Comparison of ENCODE assay signal across 1 cellular context in the genomic region with DNA sequence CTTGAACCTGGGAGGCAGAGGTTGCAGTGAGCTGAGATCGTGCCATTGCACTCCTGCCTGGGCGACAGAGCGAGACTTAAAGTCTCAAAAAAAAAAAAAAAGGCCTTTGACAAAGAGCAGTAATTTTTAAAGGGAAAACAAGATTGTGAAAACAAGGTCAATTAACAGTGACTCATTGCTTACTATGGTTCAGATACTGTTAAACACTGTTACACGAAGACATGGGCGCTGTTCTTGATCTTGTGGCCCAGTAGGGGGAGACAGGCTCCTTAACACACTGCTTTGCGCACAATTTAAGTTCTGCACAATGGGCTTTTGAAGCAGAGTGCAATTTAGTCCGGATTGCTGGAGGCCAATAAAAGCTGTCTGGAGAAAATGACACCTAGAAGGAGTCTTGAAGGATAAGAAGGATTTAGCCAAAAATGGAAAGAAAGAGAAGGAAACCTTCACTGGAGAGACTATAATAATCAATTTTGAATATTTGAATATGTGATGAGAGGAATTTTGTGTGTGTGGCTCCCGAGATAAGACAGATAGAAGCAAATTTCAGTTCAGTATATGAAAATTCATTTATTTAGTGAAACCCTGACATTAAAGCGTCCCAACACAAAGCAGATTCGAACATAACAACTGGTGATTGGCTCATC.
TF ChIP-seq lines count a peak whose summit lies in the region.

No MANE protein-coding gene starts in this region.

TF ChIP-seq in K562, 482 proteins besides CTCF, POLR2A, EP300 and RAD21 (continued from another document and continues in another):
- TF ChIP-seq, protein P1, sequence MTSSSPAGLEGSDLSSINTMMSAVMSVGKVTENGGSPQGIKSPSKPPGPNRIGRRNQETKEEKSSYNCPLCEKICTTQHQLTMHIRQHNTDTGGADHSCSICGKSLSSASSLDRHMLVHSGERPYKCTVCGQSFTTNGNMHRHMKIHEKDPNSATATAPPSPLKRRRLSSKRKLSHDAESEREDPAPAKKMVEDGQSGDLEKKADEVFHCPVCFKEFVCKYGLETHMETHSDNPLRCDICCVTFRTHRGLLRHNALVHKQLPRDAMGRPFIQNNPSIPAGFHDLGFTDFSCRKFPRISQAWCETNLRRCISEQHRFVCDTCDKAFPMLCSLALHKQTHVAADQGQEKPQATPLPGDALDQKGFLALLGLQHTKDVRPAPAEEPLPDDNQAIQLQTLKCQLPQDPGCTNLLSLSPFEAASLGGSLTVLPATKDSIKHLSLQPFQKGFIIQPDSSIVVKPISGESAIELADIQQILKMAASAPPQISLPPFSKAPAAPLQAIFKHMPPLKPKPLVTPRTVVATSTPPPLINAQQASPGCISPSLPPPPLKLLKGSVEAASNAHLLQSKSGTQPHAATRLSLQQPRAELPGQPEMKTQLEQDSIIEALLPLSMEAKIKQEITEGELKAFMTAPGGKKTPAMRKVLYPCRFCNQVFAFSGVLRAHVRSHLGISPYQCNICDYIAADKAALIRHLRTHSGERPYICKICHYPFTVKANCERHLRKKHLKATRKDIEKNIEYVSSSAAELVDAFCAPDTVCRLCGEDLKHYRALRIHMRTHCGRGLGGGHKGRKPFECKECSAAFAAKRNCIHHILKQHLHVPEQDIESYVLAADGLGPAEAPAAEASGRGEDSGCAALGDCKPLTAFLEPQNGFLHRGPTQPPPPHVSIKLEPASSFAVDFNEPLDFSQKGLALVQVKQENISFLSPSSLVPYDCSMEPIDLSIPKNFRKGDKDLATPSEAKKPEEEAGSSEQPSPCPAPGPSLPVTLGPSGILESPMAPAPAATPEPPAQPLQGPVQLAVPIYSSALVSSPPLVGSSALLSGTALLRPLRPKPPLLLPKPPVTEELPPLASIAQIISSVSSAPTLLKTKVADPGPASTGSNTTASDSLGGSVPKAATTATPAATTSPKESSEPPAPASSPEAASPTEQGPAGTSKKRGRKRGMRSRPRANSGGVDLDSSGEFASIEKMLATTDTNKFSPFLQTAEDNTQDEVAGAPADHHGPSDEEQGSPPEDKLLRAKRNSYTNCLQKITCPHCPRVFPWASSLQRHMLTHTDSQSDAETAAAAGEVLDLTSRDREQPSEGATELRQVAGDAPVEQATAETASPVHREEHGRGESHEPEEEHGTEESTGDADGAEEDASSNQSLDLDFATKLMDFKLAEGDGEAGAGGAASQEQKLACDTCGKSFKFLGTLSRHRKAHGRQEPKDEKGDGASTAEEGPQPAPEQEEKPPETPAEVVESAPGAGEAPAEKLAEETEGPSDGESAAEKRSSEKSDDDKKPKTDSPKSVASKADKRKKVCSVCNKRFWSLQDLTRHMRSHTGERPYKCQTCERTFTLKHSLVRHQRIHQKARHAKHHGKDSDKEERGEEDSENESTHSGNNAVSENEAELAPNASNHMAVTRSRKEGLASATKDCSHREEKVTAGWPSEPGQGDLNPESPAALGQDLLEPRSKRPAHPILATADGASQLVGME (CRISPR knock-in tag; IDR thresholded peaks at IDR 0.05) = no peak
- TF ChIP-seq TCF7L2 (IDR thresholded peaks at IDR 0.05; ENCODE audit: low read depth, low read length) (no peak), NCOA2 (IDR thresholded peaks at IDR 0.05; ENCODE audit: partially characterized antibody in 2 of 2) (no peak), SNIP1 (IDR thresholded peaks at IDR 0.05; ENCODE audit: low read depth) (no peak), CEBPB (tag; IDR thresholded peaks at IDR 0.05) (0 out of 2 replicates have a peak, but pooled peaks have one; percentile 19), SREBF1 (IDR thresholded peaks at IDR 0.05; ENCODE audit: borderline replicate concordance, low read depth, low read length) (no peak), ZZZ3 (IDR thresholded peaks at IDR 0.05) (no peak), RBM39 (optimal IDR thresholded peaks at IDR 0.05; ENCODE audit: low read depth, low read length) (no peak), DNMT1 (IDR thresholded peaks at IDR 0.05) (no peak), PTBP1 (IDR thresholded peaks at IDR 0.05; ENCODE audit: low read depth, low read length) (no peak), ZNF24 (IDR thresholded peaks at IDR 0.05) (no peak), ZNF551 (CRISPR knock-in tag; IDR thresholded peaks at IDR 0.05) (no peak), ZNF695 (CRISPR knock-in tag; IDR thresholded peaks at IDR 0.05) (no peak), NFE2L1 (tag; IDR thresholded peaks at IDR 0.05; ENCODE audit: borderline replicate concordance, low read depth) (no peak), STAT5A (IDR thresholded peaks at IDR 0.05; ENCODE audit: borderline replicate concordance, low read length) (0 out of 2 replicates have a peak, but pooled peaks have one; percentile 7), MAZ (CRISPR knock-in tag; conservative IDR thresholded peaks at IDR 0.05 in 1 of 2, IDR thresholded peaks at IDR 0.05 in 1 of 2) (peak in 1 of 2 experiments; percentile 56; a peak in 1 of 4 replicates), BMI1 (IDR thresholded peaks at IDR 0.05; ENCODE audit: low read length) (no peak), HMG20B (CRISPR knock-in tag; IDR thresholded peaks at IDR 0.05) (no peak), NR3C1 (CRISPR knock-in tag; IDR thresholded peaks at IDR 0.05) (no peak), CHD4 (IDR thresholded peaks at IDR 0.05; ENCODE audit: insufficient read depth, insufficient replicate concordance, low read depth, low read length, poor library complexity, severe bottlenecking) (no peak), ZBED1 (IDR thresholded peaks at IDR 0.05) (no peak), CBX8 (IDR thresholded peaks at IDR 0.05; ENCODE audit: borderline replicate concordance, extremely low read depth, low read depth, low read length, poor library complexity, severe bottlenecking) (no peak), BRD4 (IDR thresholded peaks at IDR 0.05) (no peak), HDAC1 (IDR thresholded peaks at IDR 0.05) (no peak), CC2D1A (IDR thresholded peaks at IDR 0.05) (peak; percentile 64), TRIM24 (IDR thresholded peaks at IDR 0.05) (0 out of 4 replicates have a peak, but pooled peaks have one; percentile 11 to 19), CEBPG (CRISPR knock-in tag; IDR thresholded peaks at IDR 0.05) (peak; percentile 43; the same call in 1 of the 2 replicates), CEBPG (tag; conservative IDR thresholded peaks at IDR 0.05 in 1 of 2, IDR thresholded peaks at IDR 0.05 in 1 of 2) (no peak), SMARCA4 (IDR thresholded peaks at IDR 0.05) (no peak), BRF1 (IDR thresholded peaks at IDR 0.05; ENCODE audit: borderline replicate concordance, extremely low read depth, insufficient read length) (no peak), GABPB1 (CRISPR knock-in tag; IDR thresholded peaks at IDR 0.05) (no peak), FOXP1 (CRISPR knock-in tag; IDR thresholded peaks at IDR 0.05) (peak; percentile 74; the same call in 1 of the 2 replicates), ZNF143 (CRISPR knock-in tag; IDR thresholded peaks at IDR 0.05) (no peak), NCOA6 (IDR thresholded peaks at IDR 0.05) (no peak), KLF13 (tag; IDR thresholded peaks at IDR 0.05; ENCODE audit: borderline replicate concordance, low read depth) (no peak)
- TF ChIP-seq, protein P2, sequence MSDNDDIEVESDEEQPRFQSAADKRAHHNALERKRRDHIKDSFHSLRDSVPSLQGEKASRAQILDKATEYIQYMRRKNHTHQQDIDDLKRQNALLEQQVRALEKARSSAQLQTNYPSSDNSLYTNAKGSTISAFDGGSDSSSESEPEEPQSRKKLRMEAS (CRISPR knock-in tag; IDR thresholded peaks at IDR 0.05) = no peak
- TF ChIP-seq, protein P3, sequence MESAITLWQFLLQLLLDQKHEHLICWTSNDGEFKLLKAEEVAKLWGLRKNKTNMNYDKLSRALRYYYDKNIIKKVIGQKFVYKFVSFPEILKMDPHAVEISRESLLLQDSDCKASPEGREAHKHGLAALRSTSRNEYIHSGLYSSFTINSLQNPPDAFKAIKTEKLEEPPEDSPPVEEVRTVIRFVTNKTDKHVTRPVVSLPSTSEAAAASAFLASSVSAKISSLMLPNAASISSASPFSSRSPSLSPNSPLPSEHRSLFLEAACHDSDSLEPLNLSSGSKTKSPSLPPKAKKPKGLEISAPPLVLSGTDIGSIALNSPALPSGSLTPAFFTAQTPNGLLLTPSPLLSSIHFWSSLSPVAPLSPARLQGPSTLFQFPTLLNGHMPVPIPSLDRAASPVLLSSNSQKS (CRISPR knock-in tag; IDR thresholded peaks at IDR 0.05) = no peak
- TF ChIP-seq, protein P4, sequence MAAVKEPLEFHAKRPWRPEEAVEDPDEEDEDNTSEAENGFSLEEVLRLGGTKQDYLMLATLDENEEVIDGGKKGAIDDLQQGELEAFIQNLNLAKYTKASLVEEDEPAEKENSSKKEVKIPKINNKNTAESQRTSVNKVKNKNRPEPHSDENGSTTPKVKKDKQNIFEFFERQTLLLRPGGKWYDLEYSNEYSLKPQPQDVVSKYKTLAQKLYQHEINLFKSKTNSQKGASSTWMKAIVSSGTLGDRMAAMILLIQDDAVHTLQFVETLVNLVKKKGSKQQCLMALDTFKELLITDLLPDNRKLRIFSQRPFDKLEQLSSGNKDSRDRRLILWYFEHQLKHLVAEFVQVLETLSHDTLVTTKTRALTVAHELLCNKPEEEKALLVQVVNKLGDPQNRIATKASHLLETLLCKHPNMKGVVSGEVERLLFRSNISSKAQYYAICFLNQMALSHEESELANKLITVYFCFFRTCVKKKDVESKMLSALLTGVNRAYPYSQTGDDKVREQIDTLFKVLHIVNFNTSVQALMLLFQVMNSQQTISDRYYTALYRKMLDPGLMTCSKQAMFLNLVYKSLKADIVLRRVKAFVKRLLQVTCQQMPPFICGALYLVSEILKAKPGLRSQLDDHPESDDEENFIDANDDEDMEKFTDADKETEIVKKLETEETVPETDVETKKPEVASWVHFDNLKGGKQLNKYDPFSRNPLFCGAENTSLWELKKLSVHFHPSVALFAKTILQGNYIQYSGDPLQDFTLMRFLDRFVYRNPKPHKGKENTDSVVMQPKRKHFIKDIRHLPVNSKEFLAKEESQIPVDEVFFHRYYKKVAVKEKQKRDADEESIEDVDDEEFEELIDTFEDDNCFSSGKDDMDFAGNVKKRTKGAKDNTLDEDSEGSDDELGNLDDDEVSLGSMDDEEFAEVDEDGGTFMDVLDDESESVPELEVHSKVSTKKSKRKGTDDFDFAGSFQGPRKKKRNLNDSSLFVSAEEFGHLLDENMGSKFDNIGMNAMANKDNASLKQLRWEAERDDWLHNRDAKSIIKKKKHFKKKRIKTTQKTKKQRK (IDR thresholded peaks at IDR 0.05; ENCODE audit: borderline replicate concordance, low read depth, low read length) = no peak
- TF ChIP-seq, protein P5, sequence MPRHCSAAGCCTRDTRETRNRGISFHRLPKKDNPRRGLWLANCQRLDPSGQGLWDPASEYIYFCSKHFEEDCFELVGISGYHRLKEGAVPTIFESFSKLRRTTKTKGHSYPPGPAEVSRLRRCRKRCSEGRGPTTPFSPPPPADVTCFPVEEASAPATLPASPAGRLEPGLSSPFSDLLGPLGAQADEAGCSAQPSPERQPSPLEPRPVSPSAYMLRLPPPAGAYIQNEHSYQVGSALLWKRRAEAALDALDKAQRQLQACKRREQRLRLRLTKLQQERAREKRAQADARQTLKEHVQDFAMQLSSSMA (CRISPR knock-in tag; IDR thresholded peaks at IDR 0.05) = no peak
- TF ChIP-seq, protein P6, sequence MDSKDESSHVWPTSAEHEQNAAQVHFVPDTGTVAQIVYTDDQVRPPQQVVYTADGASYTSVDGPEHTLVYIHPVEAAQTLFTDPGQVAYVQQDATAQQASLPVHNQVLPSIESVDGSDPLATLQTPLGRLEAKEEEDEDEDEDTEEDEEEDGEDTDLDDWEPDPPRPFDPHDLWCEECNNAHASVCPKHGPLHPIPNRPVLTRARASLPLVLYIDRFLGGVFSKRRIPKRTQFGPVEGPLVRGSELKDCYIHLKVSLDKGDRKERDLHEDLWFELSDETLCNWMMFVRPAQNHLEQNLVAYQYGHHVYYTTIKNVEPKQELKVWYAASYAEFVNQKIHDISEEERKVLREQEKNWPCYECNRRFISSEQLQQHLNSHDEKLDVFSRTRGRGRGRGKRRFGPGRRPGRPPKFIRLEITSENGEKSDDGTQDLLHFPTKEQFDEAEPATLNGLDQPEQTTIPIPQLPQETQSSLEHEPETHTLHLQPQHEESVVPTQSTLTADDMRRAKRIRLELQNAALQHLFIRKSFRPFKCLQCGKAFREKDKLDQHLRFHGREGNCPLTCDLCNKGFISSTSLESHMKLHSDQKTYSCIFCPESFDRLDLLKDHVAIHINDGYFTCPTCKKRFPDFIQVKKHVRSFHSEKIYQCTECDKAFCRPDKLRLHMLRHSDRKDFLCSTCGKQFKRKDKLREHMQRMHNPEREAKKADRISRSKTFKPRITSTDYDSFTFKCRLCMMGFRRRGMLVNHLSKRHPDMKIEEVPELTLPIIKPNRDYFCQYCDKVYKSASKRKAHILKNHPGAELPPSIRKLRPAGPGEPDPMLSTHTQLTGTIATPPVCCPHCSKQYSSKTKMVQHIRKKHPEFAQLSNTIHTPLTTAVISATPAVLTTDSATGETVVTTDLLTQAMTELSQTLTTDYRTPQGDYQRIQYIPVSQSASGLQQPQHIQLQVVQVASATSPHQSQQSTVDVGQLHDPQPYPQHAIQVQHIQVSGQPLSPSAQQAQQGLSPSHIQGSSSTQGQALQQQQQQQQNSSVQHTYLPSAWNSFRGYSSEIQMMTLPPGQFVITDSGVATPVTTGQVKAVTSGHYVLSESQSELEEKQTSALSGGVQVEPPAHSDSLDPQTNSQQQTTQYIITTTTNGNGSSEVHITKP (IDR thresholded peaks at IDR 0.05; ENCODE audit: partially characterized antibody) = no peak
- TF ChIP-seq, protein P7, sequence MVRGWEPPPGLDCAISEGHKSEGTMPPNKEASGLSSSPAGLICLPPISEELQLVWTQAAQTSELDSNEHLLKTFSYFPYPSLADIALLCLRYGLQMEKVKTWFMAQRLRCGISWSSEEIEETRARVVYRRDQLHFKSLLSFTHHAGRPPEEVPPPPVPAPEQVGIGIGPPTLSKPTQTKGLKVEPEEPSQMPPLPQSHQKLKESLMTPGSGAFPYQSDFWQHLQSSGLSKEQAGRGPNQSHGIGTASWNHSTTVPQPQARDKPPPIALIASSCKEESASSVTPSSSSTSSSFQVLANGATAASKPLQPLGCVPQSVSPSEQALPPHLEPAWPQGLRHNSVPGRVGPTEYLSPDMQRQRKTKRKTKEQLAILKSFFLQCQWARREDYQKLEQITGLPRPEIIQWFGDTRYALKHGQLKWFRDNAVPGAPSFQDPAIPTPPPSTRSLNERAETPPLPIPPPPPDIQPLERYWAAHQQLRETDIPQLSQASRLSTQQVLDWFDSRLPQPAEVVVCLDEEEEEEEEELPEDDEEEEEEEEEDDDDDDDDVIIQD (CRISPR knock-in tag; IDR thresholded peaks at IDR 0.05) = no peak
- TF ChIP-seq, protein P8, sequence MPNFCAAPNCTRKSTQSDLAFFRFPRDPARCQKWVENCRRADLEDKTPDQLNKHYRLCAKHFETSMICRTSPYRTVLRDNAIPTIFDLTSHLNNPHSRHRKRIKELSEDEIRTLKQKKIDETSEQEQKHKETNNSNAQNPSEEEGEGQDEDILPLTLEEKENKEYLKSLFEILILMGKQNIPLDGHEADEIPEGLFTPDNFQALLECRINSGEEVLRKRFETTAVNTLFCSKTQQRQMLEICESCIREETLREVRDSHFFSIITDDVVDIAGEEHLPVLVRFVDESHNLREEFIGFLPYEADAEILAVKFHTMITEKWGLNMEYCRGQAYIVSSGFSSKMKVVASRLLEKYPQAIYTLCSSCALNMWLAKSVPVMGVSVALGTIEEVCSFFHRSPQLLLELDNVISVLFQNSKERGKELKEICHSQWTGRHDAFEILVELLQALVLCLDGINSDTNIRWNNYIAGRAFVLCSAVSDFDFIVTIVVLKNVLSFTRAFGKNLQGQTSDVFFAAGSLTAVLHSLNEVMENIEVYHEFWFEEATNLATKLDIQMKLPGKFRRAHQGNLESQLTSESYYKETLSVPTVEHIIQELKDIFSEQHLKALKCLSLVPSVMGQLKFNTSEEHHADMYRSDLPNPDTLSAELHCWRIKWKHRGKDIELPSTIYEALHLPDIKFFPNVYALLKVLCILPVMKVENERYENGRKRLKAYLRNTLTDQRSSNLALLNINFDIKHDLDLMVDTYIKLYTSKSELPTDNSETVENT (CRISPR knock-in tag; IDR thresholded peaks at IDR 0.05) = no peak
